Comparison of ENCODE assay signal across 12 cellular contexts in the genomic region with DNA sequence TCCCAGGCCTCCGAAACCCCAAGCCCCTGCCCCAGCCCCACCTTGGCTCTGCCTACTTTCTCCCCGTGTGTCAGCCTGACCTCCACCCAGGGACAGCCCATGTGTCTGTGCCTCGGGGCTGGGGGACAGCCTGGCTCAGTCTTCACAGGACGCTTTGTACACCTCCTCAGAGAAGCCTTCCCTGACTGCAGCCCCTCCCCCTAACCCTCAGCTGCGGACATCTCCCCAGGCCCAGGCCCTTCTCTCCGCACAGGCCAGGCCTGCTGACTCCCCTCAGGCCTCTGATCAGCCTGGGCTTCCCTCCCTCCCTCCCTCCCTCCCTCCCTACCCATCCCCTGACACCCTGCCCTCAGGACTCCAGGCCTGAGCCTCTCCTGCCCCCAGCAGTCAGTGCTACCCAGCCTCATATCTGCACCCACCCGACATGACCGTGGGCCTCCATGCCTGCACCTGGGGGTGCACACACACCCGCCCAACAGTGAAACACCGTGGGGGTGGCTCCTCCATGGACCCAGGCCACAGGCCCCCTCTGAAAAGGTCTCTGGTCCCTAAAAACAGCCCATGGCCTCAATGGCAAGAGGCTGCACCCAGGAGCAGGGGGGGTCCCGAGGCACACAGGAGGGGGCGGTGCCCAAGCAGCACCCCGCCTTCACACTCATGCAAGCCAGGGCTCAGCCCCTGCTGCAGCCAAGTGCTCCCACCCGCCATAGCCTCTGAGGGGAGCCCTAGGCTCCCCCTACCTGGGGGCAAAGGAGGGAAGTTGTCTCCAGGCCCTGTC. TPM values are rescaled to one million over a fixed set of nuclear protein-coding genes. Genes with fewer than 3 reads are reported as not detected.
DNase-seq lines count a peak whose midpoint lies in the region; ATAC-seq, FAIRE-seq and TF ChIP-seq lines count a peak whose summit lies in the region.
"Had no signal": no experiment of that assay in that cellular context is flagged by ENCODE, and none has a peak within 500 bp of the region (broad histone marks: within the 10 kb centered on the region; RNA-seq: fewer than 3 reads in every experiment).

No MANE protein-coding gene starts in this region.

- intact Hi-C loops in lower lobe of right lung (cut with DNase I) (no loop called here), transverse colon (cut with DNase I; ENCODE audit: low total_unique reads) (no loop called here)

- peak overlapping the region; percentile 4 for H3K9ac ChIP-seq in HUES6 (ENCODE audit: low read length)
- H3K9ac ChIP-seq in H1 (replicated peaks in 1 of 4; ENCODE audit: extremely low read depth in 1 of 4, low read depth in 3 of 4, low read length in 3 of 4) = no peak overlapping the region; a peak in 1 of 7 replicates

- 89% methylated on average over 10 of the region's 14 CpGs; no CpG with 5 or more reads in 1 of the 2 experiments for WGBS in H1 (ENCODE audit: extremely low coverage in 1 of 2, insufficient coverage in 1 of 2, insufficient read length in 1 of 2, insufficient replicate concordance in 2 of 2, low coverage in 1 of 2, low lambda C conversion rate in 2 of 2, missing lambda C conversion rate in 1 of 2), 2 experiments
- WGBS in transverse colon (ENCODE audit: low coverage in 1 of 2), 2 donors = 79% methylated on average over 14 of the region's 14 CpGs; no CpG with 5 or more reads in 1 of the 2 donors

- TF ChIP-seq EP300 in H1 (IDR thresholded peaks at IDR 0.05; ENCODE audit: borderline replicate concordance in 1 of 2, low read depth in 2 of 2, low read length in 2 of 2) (no peak), transverse colon (IDR thresholded peaks at IDR 0.05; ENCODE audit: low read depth) (no peak)

- H3K79me2 ChIP-seq in H1 (ENCODE audit: control insufficient read depth in 1 of 2, insufficient read depth in 2 of 2, low read length in 2 of 2) = peaks cover 10 to 58% of the 10 kb centered on the region in 2 experiments; a peak in 3 of 4 replicates

- H2BK20ac ChIP-seq in H1 (ENCODE audit: low read length) = no peak overlapping the region

- H3K4me1 ChIP-seq in HUES6 (ENCODE audit: control insufficient read depth, insufficient read depth, low read length) (peaks cover 50% of the 10 kb centered on the region), H1 (replicated peaks in 1 of 4; ENCODE audit: control insufficient read depth in 3 of 4, insufficient read depth in 4 of 4, low read length in 3 of 4) (peaks cover 0 to 40% (median 28%) of the 10 kb centered on the region in 4 experiments; a peak in 6 of 7 replicates), lower lobe of right lung (peaks cover 66% of the 10 kb centered on the region), transverse colon (peaks cover 48 to 67% (median 52%) of the 10 kb centered on the region in 4 donors)

- no peak overlapping the region for H3K4me2 ChIP-seq in H1 (ENCODE audit: insufficient read depth in 1 of 2, low read depth in 2 of 2, low read length in 2 of 2)

- peaks cover 30% of the 10 kb centered on the region for H3K79me1 ChIP-seq in H1 (ENCODE audit: low read depth, low read length)

- peaks cover 0 to 24% of the 10 kb centered on the region in 2 experiments for H4K20me1 ChIP-seq in H1 (replicated peaks in 1 of 2; ENCODE audit: control insufficient read depth in 1 of 2, insufficient read depth in 2 of 2, low read length in 2 of 2)

- POLR2A ChIA-PET in H1 (lab: Charles Lee; ENCODE audit: partially characterized antibody) = interaction anchor here (0.9 to 12.3 kb wide), 5 partner anchors 11 to 48 kb away, joined by 3 to 114 read pairs (median 10); a partner anchor contains a TSS

- peak overlapping the region; percentile 73 for H2BK5ac ChIP-seq in H1 (ENCODE audit: low read depth, low read length)

- no peak overlapping the region for H4K8ac ChIP-seq in H1 (ENCODE audit: extremely low read depth, insufficient read depth, low read length)

- DNase-seq in H1 (ENCODE audit: low read depth in 1 of 2, low spot score in 2 of 2) = no peak
- no peak for DNase-seq in lower lobe of right lung
- no peak for DNase-seq in transverse colon
- no peak for DNase-seq in cortex of kidney (lab: John Stamatoyannopoulos, UW)
- DNase-seq in NCI-H1436 (lab: John Stamatoyannopoulos, UW) = no peak
- DNase-seq: activated CD4-positive, alpha-beta T cell treated with anti-CD3 and anti-CD28 coated beads for 36 hours; activated T-cell treated with anti-CD3 and anti-CD28 coated beads, Interleukin-2, amount 50 U/mL, for 24 hours; erythroblast; occipital lobe had no signal

- no peaks in the 10 kb centered on the region; the same call in 1 of the 2 replicates for H3K23me2 ChIP-seq in H1 (ENCODE audit: low read depth, low read length)

- no peak overlapping the region for H3K23ac ChIP-seq in H1 (ENCODE audit: insufficient read length)

- no peak for FAIRE-seq in H1 (lab: Jason Lieb, UNC)

- TF ChIP-seq RAD21 in H1 (IDR thresholded peaks at IDR 0.05 in 1 of 2, conservative IDR thresholded peaks at IDR 0.05 in 1 of 2; ENCODE audit: low read depth in 2 of 2, low read length in 2 of 2) = no peak

- no peak overlapping the region for H3K18ac ChIP-seq in H1 (ENCODE audit: extremely low read depth, low read length)

- no peak overlapping the region for H3K14ac ChIP-seq in H1 (ENCODE audit: insufficient read length)

- no peak for TF ChIP-seq POLR2A in H1 (IDR thresholded peaks at IDR 0.05; ENCODE audit: control extremely low read depth in 1 of 2, low read depth in 2 of 2, low read length in 2 of 2)
- no peak for TF ChIP-seq POLR2A in transverse colon (IDR thresholded peaks at IDR 0.05)

- no peak overlapping the region for H4K91ac ChIP-seq in H1 (replicated peaks; ENCODE audit: insufficient read length, low read length)

- H3K56ac ChIP-seq in H1 (replicated peaks; ENCODE audit: insufficient read length, low read depth, low read length) = no peak overlapping the region

- H2BK15ac ChIP-seq in H1 (ENCODE audit: low read length) = no peak overlapping the region

- no peak for ATAC-seq in lower lobe of right lung
- no peak for ATAC-seq in GM21360 (IDR thresholded peaks at IDR 0.05; ENCODE audit: unreplicated experiment)
- ATAC-seq: activated CD4-positive, alpha-beta T cell treated with anti-CD3 and anti-CD28 coated beads for 36 hours had no signal

- H3K36me3 ChIP-seq in HUES6 (ENCODE audit: control insufficient read depth, insufficient read depth, low read length) (peaks cover 53% of the 10 kb centered on the region), H1 (ENCODE audit: control insufficient read depth in 2 of 4, insufficient read depth in 4 of 4, low read length in 3 of 4) (peaks cover 17 to 38% (median 30%) of the 10 kb centered on the region in 4 experiments; a peak in 6 of 8 replicates), lower lobe of right lung (peaks cover 39% of the 10 kb centered on the region), transverse colon (no peaks in the 10 kb centered on the region)

- no peak overlapping the region for H2AFZ ChIP-seq in H1 (ENCODE audit: low read length)

- no peak overlapping the region for H2AK5ac ChIP-seq in H1 (ENCODE audit: low read depth, low read length)

- H3K4me3 ChIP-seq in HUES6 (ENCODE audit: low read depth, low read length) (no peak overlapping the region), H1 (ENCODE audit: extremely low read depth in 1 of 4, insufficient read depth in 2 of 4, low read depth in 3 of 4, low read length in 4 of 4) (no peak overlapping the region; a peak in 1 of 8 replicates), lower lobe of right lung (no peak overlapping the region), transverse colon (no peak overlapping the region)

- TF ChIP-seq CTCF in H1 (IDR thresholded peaks at IDR 0.05; ENCODE audit: control extremely low read depth in 1 of 3, insufficient read depth in 1 of 3, low read depth in 1 of 3, low read length in 3 of 3) = no peak
- TF ChIP-seq CTCF in lower lobe of right lung (IDR thresholded peaks at IDR 0.05) = no peak
- TF ChIP-seq CTCF in transverse colon (IDR thresholded peaks at IDR 0.05) = no peak

- CTCF ChIA-PET in H1 (lab: Charles Lee; ENCODE audit: partially characterized antibody) = interaction anchor here (0.7 to 1.7 kb wide), 4 partner anchors 11 to 388 kb away, joined by 3 to 4 read pairs (median 3); no protein-coding TSS in a partner anchor

- H2BK12ac ChIP-seq in H1 (ENCODE audit: low read depth, low read length) = 0 out of 2 replicates have a peak overlapping the region, but pooled peaks have one; percentile 9

- H3K27me3 ChIP-seq in HUES6 (ENCODE audit: control insufficient read depth, insufficient read depth, low read length) = no peaks in the 10 kb centered on the region
- no peaks in the 10 kb centered on the region for H3K27me3 ChIP-seq in H1 (replicated peaks in 1 of 4; ENCODE audit: control insufficient read depth in 3 of 4, extremely low read depth in 1 of 4, insufficient read depth in 3 of 4, low read length in 3 of 4)
- no peaks in the 10 kb centered on the region for H3K27me3 ChIP-seq in lower lobe of right lung (ENCODE audit: low read depth)
- H3K27me3 ChIP-seq in transverse colon = no peaks in the 10 kb centered on the region

- peak overlapping the region; percentile 69 for H3K4ac ChIP-seq in H1 (replicated peaks; ENCODE audit: insufficient read length, low read depth, low read length)

- H3K27ac ChIP-seq in HUES6 (ENCODE audit: low read depth, low read length) = peak overlapping the region; percentile 92
- H3K27ac ChIP-seq in H1 (ENCODE audit: low read depth, low read length) = 0 out of 2 replicates have a peak overlapping the region, but pooled peaks have one; percentile 31
- peak overlapping the region; percentile 90 for H3K27ac ChIP-seq in lower lobe of right lung
- H3K27ac ChIP-seq in transverse colon = peak overlapping the region; percentile 81 to 88 (median 84)

- H3K9me3 ChIP-seq in HUES6 (ENCODE audit: control insufficient read depth, insufficient read depth, low read depth, low read length) (peaks cover 6% of the 10 kb centered on the region; the same call in 1 of the 2 replicates), H1 (ENCODE audit: insufficient read depth in 2 of 2, low read depth in 1 of 2, low read length in 1 of 2) (peaks cover 0 to 3% of the 10 kb centered on the region in 2 experiments; a peak in 2 of 4 replicates), lower lobe of right lung (no peaks in the 10 kb centered on the region), transverse colon (no peaks in the 10 kb centered on the region)

- no peak overlapping the region for H2BK120ac ChIP-seq in H1 (replicated peaks; ENCODE audit: low read depth, low read length)

- in situ Hi-C loops in transverse colon (cut with MboI; ENCODE audit: low pct_ligation_motif_present in 1 of 4, low pct_unique_long_range_greater_than_20kb in 1 of 4, low sequenced_read_pairs in 3 of 4) = no loop called here

- H4K5ac ChIP-seq in H1 (ENCODE audit: insufficient read length, low read depth, low read length) = peak overlapping the region; percentile 52

RNA-seq across cellular contexts. Expression of a gene that starts 12.9 kb away (rescaled TPM):
- total RNA-seq in H1 (2021; fragmentation: NEBNext Ultra II Directional; extraction: Animal tissue kit (Norgen Biotek cat#: 25700)) = 210 and 225 TPM in 2 replicates
- 34.4 and 90.7 TPM in 2 replicates for polyA plus RNA-seq in H1 (2011; rRNA removed)
- 57.6 TPM for polyA plus RNA-seq in H1 (2011; cell fraction: cytosol; rRNA removed)
- polyA plus RNA-seq in H1 (2011; cell fraction: nucleus; rRNA removed) = 648 TPM
- polyA plus RNA-seq in H1 (2012, experiment 1 of 2) = 136 to 235 TPM (median 223 TPM) in 4 replicates
- polyA plus RNA-seq in H1 (2012, experiment 2 of 2) = 130 TPM
- 107 TPM for polyA plus RNA-seq in H1 (2013, experiment 1 of 2)
- polyA plus RNA-seq in H1 (2013, experiment 2 of 2) = 82.4 TPM
- 24.2 and 31.4 TPM in 2 replicates for polyA minus RNA-seq in H1 (2011; rRNA and poly(A)+ RNA removed)
- polyA minus RNA-seq in H1 (2011; cell fraction: cytosol; rRNA and poly(A)+ RNA removed) = 70.1 TPM
- polyA minus RNA-seq in H1 (2011; cell fraction: nucleus; rRNA and poly(A)+ RNA removed) = 212 TPM
- total RNA-seq in lower lobe of right lung (282 TPM), transverse colon (100 to 1,000 TPM in 2 of 4 donors, 10 to 100 TPM in 2; 33.2 to 269 (median 91.3) TPM)
- polyA plus RNA-seq: CD14-positive monocyte had no signal

RNA-seq across cellular contexts. Expression of a gene that starts 32.7 kb away (rescaled TPM):
- total RNA-seq in H1 (2021; fragmentation: NEBNext Ultra II Directional; extraction: Animal tissue kit (Norgen Biotek cat#: 25700)) = 1,787 and 1,829 TPM in 2 replicates
- polyA plus RNA-seq in H1 (2011; rRNA removed) = 7,219 and 8,331 TPM in 2 replicates
- 7,720 TPM for polyA plus RNA-seq in H1 (2011; cell fraction: cytosol; rRNA removed)
- polyA plus RNA-seq in H1 (2011; cell fraction: nucleus; rRNA removed) = 4,705 TPM
- polyA plus RNA-seq in H1 (2012, experiment 1 of 2) = 4,429 to 5,604 TPM (median 4,871 TPM) in 4 replicates
- polyA plus RNA-seq in H1 (2012, experiment 2 of 2) = 4,124 TPM
- polyA plus RNA-seq in H1 (2013, experiment 1 of 2) = 4,907 TPM
- 4,204 TPM for polyA plus RNA-seq in H1 (2013, experiment 2 of 2)
- polyA minus RNA-seq in H1 (2011; rRNA and poly(A)+ RNA removed) = 654 and 663 TPM in 2 replicates
- polyA minus RNA-seq in H1 (2011; cell fraction: cytosol; rRNA and poly(A)+ RNA removed) = 718 TPM
- polyA minus RNA-seq in H1 (2011; cell fraction: nucleus; rRNA and poly(A)+ RNA removed) = 1,108 TPM
- total RNA-seq in lower lobe of right lung = 1,104 TPM
- 1,000 to 10,000 TPM in 3 of 4 donors, 100 to 1,000 TPM in 1; 585 to 2,728 (median 1,375) TPM for total RNA-seq in transverse colon

RNA-seq across cellular contexts. Expression of a gene that starts 51.4 kb away (rescaled TPM):
- 126 and 138 TPM in 2 replicates for total RNA-seq in H1 (2021; fragmentation: NEBNext Ultra II Directional; extraction: Animal tissue kit (Norgen Biotek cat#: 25700))
- polyA plus RNA-seq in H1 (2011; rRNA removed) = 214 and 260 TPM in 2 replicates
- 209 TPM for polyA plus RNA-seq in H1 (2011; cell fraction: cytosol; rRNA removed)
- polyA plus RNA-seq in H1 (2011; cell fraction: nucleus; rRNA removed) = 180 TPM
- polyA plus RNA-seq in H1 (2012, experiment 1 of 2) = 119 to 168 TPM (median 157 TPM) in 4 replicates
- 141 TPM for polyA plus RNA-seq in H1 (2012, experiment 2 of 2)
- 137 TPM for polyA plus RNA-seq in H1 (2013, experiment 1 of 2)
- polyA plus RNA-seq in H1 (2013, experiment 2 of 2) = 131 TPM
- polyA minus RNA-seq in H1 (2011; rRNA and poly(A)+ RNA removed) = 39.2 and 45.4 TPM in 2 replicates
- polyA minus RNA-seq in H1 (2011; cell fraction: cytosol; rRNA and poly(A)+ RNA removed) = 68.0 TPM
- 67.0 TPM for polyA minus RNA-seq in H1 (2011; cell fraction: nucleus; rRNA and poly(A)+ RNA removed)
- 63.9 TPM for total RNA-seq in lower lobe of right lung
- total RNA-seq in transverse colon = 100 to 1,000 TPM in 3 of 4 donors, 10 to 100 TPM in 1; 41.8 to 126 (median 109) TPM

RNA-seq across cellular contexts. Expression of a gene that starts 52.9 kb away (rescaled TPM):
- 8.0 TPM in 2 replicates for total RNA-seq in H1 (2021; fragmentation: NEBNext Ultra II Directional; extraction: Animal tissue kit (Norgen Biotek cat#: 25700))
- polyA plus RNA-seq in H1 (2011; rRNA removed) = 8.8 and 10.5 TPM in 2 replicates
- 6.5 TPM for polyA plus RNA-seq in H1 (2011; cell fraction: cytosol; rRNA removed)
- polyA plus RNA-seq in H1 (2011; cell fraction: nucleus; rRNA removed) = 9.7 TPM
- 8.2 to 10.9 TPM (median 9.6 TPM) in 4 replicates for polyA plus RNA-seq in H1 (2012, experiment 1 of 2)
- 7.4 TPM for polyA plus RNA-seq in H1 (2012, experiment 2 of 2)
- 5.3 TPM for polyA plus RNA-seq in H1 (2013, experiment 1 of 2)
- 5.6 TPM for polyA plus RNA-seq in H1 (2013, experiment 2 of 2)
- 5.2 and 5.7 TPM in 2 replicates for polyA minus RNA-seq in H1 (2011; rRNA and poly(A)+ RNA removed)
- polyA minus RNA-seq in H1 (2011; cell fraction: cytosol; rRNA and poly(A)+ RNA removed) = 7.8 TPM
- 4.3 TPM for polyA minus RNA-seq in H1 (2011; cell fraction: nucleus; rRNA and poly(A)+ RNA removed)
- total RNA-seq in lower lobe of right lung = 4.5 TPM
- 10 to 100 TPM in 1 of 4 donors, 1 to 10 TPM in 3; 3.7 to 10.1 (median 8.5) TPM for total RNA-seq in transverse colon

Comparison
In these comparisons a context has a peak if more than half of its experiments do, and no peak if none do; other contexts are left out.
1. H3K27ac ChIP-seq: peak in every context shown above with its lines; median percentile 92 in HUES6; 90 in lower lobe of right lung; 84 in transverse colon; 31 in H1.